Comparison of ENCODE assay signal across 8 cellular contexts in the genomic region with DNA sequence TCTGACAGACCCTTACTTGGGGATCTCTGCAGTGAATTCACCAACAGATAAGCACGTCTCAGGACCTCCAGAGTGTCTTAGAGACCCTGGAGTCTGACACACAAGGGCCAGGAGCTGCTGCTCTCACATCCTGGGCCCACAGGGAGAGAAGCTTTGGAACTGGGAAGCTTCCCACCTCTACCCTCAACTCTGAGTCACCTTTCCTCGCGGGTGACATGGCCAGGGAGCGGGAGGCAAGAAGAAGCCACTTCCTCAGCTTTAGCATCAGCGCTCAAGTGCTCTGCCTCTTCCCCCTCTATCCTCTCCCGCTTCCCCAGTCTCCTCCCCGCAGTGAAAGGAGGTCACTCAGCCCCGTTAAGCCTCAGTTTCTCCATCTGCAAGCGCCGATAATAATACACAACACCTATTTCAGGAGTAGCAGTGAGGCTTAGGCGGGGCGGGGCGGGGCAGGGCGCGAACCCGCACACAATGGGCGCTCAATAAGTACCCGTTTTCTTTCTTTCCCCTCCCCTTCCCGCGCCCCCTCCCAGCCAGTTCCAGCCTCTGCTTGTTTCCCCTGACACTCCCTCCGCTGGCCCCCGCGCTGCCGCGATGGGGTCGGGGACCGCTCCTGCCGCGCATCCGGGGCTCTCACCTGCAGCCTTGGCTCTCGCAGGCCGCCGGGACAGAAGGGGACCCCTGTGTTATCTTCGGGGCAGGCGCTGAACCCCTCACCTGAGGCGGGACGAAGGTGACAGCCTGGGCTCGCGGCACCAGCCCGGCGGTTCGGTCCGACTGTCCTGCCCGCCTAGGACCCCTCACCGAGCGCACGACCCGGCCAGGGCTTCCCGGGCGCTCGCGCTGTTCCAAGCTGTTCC. TPM values are rescaled to one million over a fixed set of nuclear protein-coding genes. Genes with fewer than 3 reads are reported as not detected.
A peak's percentile ranks its signal among the peaks of the same experiment; 100 is the strongest.
DNase-seq lines count a peak whose midpoint lies in the region; TF ChIP-seq lines count a peak whose summit lies in the region.

No MANE protein-coding gene starts in this region.

- intact Hi-C loops in CD4-positive, alpha-beta memory T cell (cut with micrococcal nuclease): loop anchor here (1.0 kb wide), 4 partner anchors 17 to 80 kb away; no protein-coding TSS in a partner anchor
- intact Hi-C loops in MCF 10A (cut with micrococcal nuclease) (no loop called here), lower leg skin (cut with DNase I; ENCODE audit: low total_unique reads) (no loop called here)

- no peak for TF ChIP-seq CTCF in MCF 10A (IDR thresholded peaks at IDR 0.05; ENCODE audit: unreplicated experiment)
- no peak for TF ChIP-seq CTCF in lower leg skin (IDR thresholded peaks at IDR 0.05)
- TF ChIP-seq CTCF in suprapubic skin (IDR thresholded peaks at IDR 0.05): no peak
- TF ChIP-seq CTCF in GM13976 (IDR thresholded peaks at IDR 0.05; ENCODE audit: borderline replicate concordance, control extremely low read depth, extremely low read depth, insufficient read depth, missing control alignments): no peak

- peak overlapping the region; percentile 62 for H3K27ac ChIP-seq in CD4-positive, alpha-beta memory T cell (ENCODE audit: low read depth, low read length)
- H3K27ac ChIP-seq in SJCRH30: no peak overlapping the region
- no peak overlapping the region for H3K27ac ChIP-seq in suprapubic skin

- CTCF ChIA-PET in CD4-positive, alpha-beta memory T cell (lab: Charles Lee; ENCODE audit: partially characterized antibody): interaction anchor here (0.6 to 3.8 kb wide), 13 partner anchors 8 to 136 kb away, joined by 3 to 40 read pairs (median 4); no protein-coding TSS in a partner anchor
- CTCF ChIA-PET in MCF 10A (lab: Yijun Ruan, JAX): interaction anchor here (0.6 to 2.7 kb wide), 9 partner anchors 8 to 140 kb away, joined by 3 to 29 read pairs (median 4); no protein-coding TSS in a partner anchor

- POLR2A ChIA-PET in CD4-positive, alpha-beta memory T cell (lab: Charles Lee; ENCODE audit: partially characterized antibody): interaction anchor here (0.7 to 3.6 kb wide), 15 partner anchors 7 to 249 kb away, joined by 3 to 23 read pairs (median 5); a partner anchor contains a TSS
- POLR2A ChIA-PET in MCF 10A (lab: Yijun Ruan, JAX): interaction anchor here (0.6 to 0.8 kb wide), 2 partner anchors 111 to 942 kb away, joined by 3 to 6 read pairs; no protein-coding TSS in a partner anchor

- no peaks in the 10 kb centered on the region for H3K27me3 ChIP-seq in CD4-positive, alpha-beta memory T cell (ENCODE audit: insufficient read depth, low read length)
- H3K27me3 ChIP-seq in HAP-1 (ENCODE audit: low read depth) (no peaks in the 10 kb centered on the region), SJCRH30 (no peaks in the 10 kb centered on the region), suprapubic skin (no peaks in the 10 kb centered on the region)

- no peak for TF ChIP-seq EP300 in suprapubic skin (IDR thresholded peaks at IDR 0.05)

- H3K27ac Mint-ChIP-seq in CD4-positive, alpha-beta memory T cell: peak overlapping the region; percentile 72 to 96 (median 91)
- no peak overlapping the region for H3K27ac Mint-ChIP-seq in MCF 10A (ENCODE audit: low read depth, unreplicated experiment)

- peak; percentile 32 to 70 (median 40) for DNase-seq in CD4-positive, alpha-beta memory T cell
- peak; percentile 46 to 79 for DNase-seq in HAP-1 (ENCODE audit: low spot score in 2 of 2)
- DNase-seq in SJCRH30: no peak
- no peak for DNase-seq in MCF 10A (ENCODE audit: unreplicated experiment)
- no peak for DNase-seq in lower leg skin (ENCODE audit: low spot score in 2 of 2)
- peak in 1 of 2 donors; percentile 73 for DNase-seq in suprapubic skin (ENCODE audit: low spot score in 2 of 2)
- no peak for DNase-seq in GM13976 (ENCODE audit: low spot score)
- no peak for DNase-seq in kidney glomerular epithelial cell (lab: John Stamatoyannopoulos, UW)

- no peaks in the 10 kb centered on the region for H3K9me3 ChIP-seq in CD4-positive, alpha-beta memory T cell (ENCODE audit: control insufficient read depth in 1 of 2, low read length in 2 of 2)
- H3K9me3 ChIP-seq in HAP-1: no peaks in the 10 kb centered on the region
- no peaks in the 10 kb centered on the region for H3K9me3 ChIP-seq in SJCRH30 (replicated peaks)
- no peaks in the 10 kb centered on the region for H3K9me3 ChIP-seq in suprapubic skin

- no peaks in the 10 kb centered on the region for H3K27me3 Mint-ChIP-seq in CD4-positive, alpha-beta memory T cell
- no peaks in the 10 kb centered on the region for H3K27me3 Mint-ChIP-seq in MCF 10A (ENCODE audit: insufficient read depth, unreplicated experiment)

- no TSS peak for BruUV-seq in MCF 10A (replicated peaks; lab: Mats Ljungman, UMichigan)

- H3K4me3 ChIP-seq in CD4-positive, alpha-beta memory T cell (ENCODE audit: low read length in 2 of 2): peak overlapping the region; percentile 57 to 67
- H3K4me3 ChIP-seq in HAP-1 (peak overlapping the region; percentile 67), SJCRH30 (peak overlapping the region; percentile 57), lower leg skin (ENCODE audit: low read depth, poor library complexity, severe bottlenecking) (peak overlapping the region; percentile 48), suprapubic skin (peak overlapping the region; percentile 80)

- TF ChIP-seq POLR2A in lower leg skin (IDR thresholded peaks at IDR 0.05) (no peak), suprapubic skin (IDR thresholded peaks at IDR 0.05) (no peak)

- H3K36me3 ChIP-seq in CD4-positive, alpha-beta memory T cell (ENCODE audit: insufficient read depth, low read length): no peaks in the 10 kb centered on the region
- H3K36me3 ChIP-seq in HAP-1 (replicated peaks) (no peaks in the 10 kb centered on the region), SJCRH30 (no peaks in the 10 kb centered on the region), suprapubic skin (no peaks in the 10 kb centered on the region)

- in situ Hi-C loops in HAP-1 (cut with MboI; ENCODE audit: low sequenced_read_pairs): no loop called here
- in situ Hi-C loops in GM13976 (cut with MboI; ENCODE audit: low sequenced_read_pairs, unreplicated experiment): no loop called here

- peaks cover 0 to 14% of the 10 kb centered on the region in 2 donors for H3K36me3 Mint-ChIP-seq in CD4-positive, alpha-beta memory T cell
- H3K36me3 Mint-ChIP-seq in MCF 10A (ENCODE audit: insufficient read depth, unreplicated experiment): no peaks in the 10 kb centered on the region

- H3K4me1 Mint-ChIP-seq in CD4-positive, alpha-beta memory T cell: peaks cover 36 to 70% (median 52%) of the 10 kb centered on the region in 4 donors
- H3K4me1 Mint-ChIP-seq in MCF 10A (ENCODE audit: insufficient read depth, unreplicated experiment): no peaks in the 10 kb centered on the region

- peaks cover 51% of the 10 kb centered on the region for H3K4me1 ChIP-seq in CD4-positive, alpha-beta memory T cell (ENCODE audit: insufficient read depth, low read length)
- H3K4me1 ChIP-seq in HAP-1: peaks cover 7% of the 10 kb centered on the region; the same call in 1 of the 2 replicates
- H3K4me1 ChIP-seq in SJCRH30: peaks cover 18% of the 10 kb centered on the region
- peaks cover 27% of the 10 kb centered on the region for H3K4me1 ChIP-seq in suprapubic skin

- H3K4me3 Mint-ChIP-seq in CD4-positive, alpha-beta memory T cell: peak overlapping the region; percentile 89 to 98 (median 92)
- peak overlapping the region; percentile 71 for H3K4me3 Mint-ChIP-seq in MCF 10A (ENCODE audit: unreplicated experiment)

- peaks cover 0 to 2% (median 0%) of the 10 kb centered on the region in 8 donors for H3K9me3 Mint-ChIP-seq in CD4-positive, alpha-beta memory T cell
- H3K9me3 Mint-ChIP-seq in MCF 10A (ENCODE audit: unreplicated experiment): no peaks in the 10 kb centered on the region

- whole genome bisulfite sequencing in lower leg skin, 2 donors: 10% methylated on average over 40 to 50 of the region's 52 CpGs
- 10% methylated on average over 40 of the region's 52 CpGs for whole genome bisulfite sequencing in suprapubic skin

RNA-seq across cellular contexts. Expression of a gene that starts 0.9 kb away (rescaled TPM):
- 100 to 1,000 TPM; 141 to 160 TPM for total RNA-seq in CD4-positive, alpha-beta memory T cell
- polyA plus RNA-seq in CD4-positive, alpha-beta memory T cell: 10 to 100 TPM; 11.0 to 30.0 TPM
- 4.0 and 5.8 TPM in 2 replicates for total RNA-seq in SJCRH30 (2014; rRNA removed; shearing (Covaris generic))
- total RNA-seq in MCF 10A (2022): 5.6 and 5.7 TPM in 2 replicates
- total RNA-seq in lower leg skin: 1 to 10 TPM; 3.9 to 8.5 (median 5.2) TPM
- total RNA-seq in suprapubic skin: 10 to 100 TPM in 1 of 4 donors, 1 to 10 TPM in 3; 2.3 to 13.4 (median 5.4) TPM

RNA-seq across cellular contexts. Expression of a gene that starts 37.2 kb away (rescaled TPM):
- total RNA-seq in CD4-positive, alpha-beta memory T cell: 10 to 100 TPM; 15.6 to 16.2 TPM
- 1 to 10 TPM; 1.1 to 7.1 TPM for polyA plus RNA-seq in CD4-positive, alpha-beta memory T cell
- 133 and 146 TPM in 2 replicates for total RNA-seq in SJCRH30 (2014; rRNA removed; shearing (Covaris generic))
- total RNA-seq in MCF 10A (2022) (80.5 TPM in 2 replicates), lower leg skin (100 to 1,000 TPM in 2 of 4 donors, 10 to 100 TPM in 2; 73.3 to 116 (median 94.3) TPM), suprapubic skin (100 to 1,000 TPM in 2 of 4 donors, 10 to 100 TPM in 2; 56.9 to 111 (median 95.5) TPM)

Comparison
In these comparisons a context has a peak if more than half of its experiments do, and no peak if none do; other contexts are left out.
1. DNase-seq: peak in CD4-positive, alpha-beta memory T cell (5 of 5) and HAP-1 (2 of 2); none in SJCRH30 (0 of 2), MCF 10A (single experiment), lower leg skin (0 of 2), GM13976 (single experiment) and kidney glomerular epithelial cell (single experiment).
2. RNA of a gene that starts 0.9 kb away (total RNA-seq): 141 to 160 TPM in CD4-positive, alpha-beta memory T cell; 2.3 to 13.4 TPM in suprapubic skin, 5.6 to 5.7 TPM in MCF 10A, 3.9 to 8.5 TPM in lower leg skin and 4.0 to 5.8 TPM in SJCRH30; every median in the first group is over 4 times any median in the second.
3. Peak in every context shown above with its lines, with median percentiles within 50 percentile points of each other: H3K4me3 ChIP-seq.